Comparison of ENCODE assay signal across 18 cellular contexts in the genomic region with DNA sequence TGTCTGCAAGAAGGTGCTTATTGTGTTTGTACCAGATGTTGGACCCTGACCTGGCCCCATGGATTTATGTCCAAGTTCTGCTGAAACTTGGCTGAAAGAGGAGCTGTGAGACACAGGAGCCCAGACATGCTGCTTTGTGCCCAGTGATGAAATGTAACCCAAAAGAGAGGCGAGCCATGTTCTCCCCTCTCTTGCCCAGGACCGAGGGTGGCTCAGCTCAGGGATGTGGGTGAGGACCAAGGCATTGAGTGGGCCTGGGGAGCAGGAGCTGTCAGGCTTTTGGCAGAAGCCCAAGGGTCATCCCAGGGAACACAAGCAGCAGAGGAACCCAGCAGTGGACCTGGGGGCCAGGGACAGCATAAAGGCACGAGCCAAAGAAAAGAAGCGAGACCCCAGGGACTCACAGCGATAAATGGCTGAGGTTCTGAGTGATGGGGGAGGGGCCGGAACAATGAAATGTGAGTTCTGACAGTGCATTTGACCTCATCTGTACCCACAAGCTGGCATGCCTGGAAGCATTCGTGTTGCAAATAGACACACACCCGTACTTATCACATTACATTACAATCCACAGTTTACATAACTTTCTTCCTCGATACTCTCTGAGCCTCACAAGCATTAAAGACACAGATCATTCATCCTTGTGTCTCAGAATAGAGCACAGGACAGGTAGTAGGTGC.
DNase-seq lines count a peak whose midpoint lies in the region; ATAC-seq and TF ChIP-seq lines count a peak whose summit lies in the region.
"Had no signal": no experiment of that assay in that cellular context is flagged by ENCODE, and none has a peak within 500 bp of the region (broad histone marks: within the 10 kb centered on the region; RNA-seq: fewer than 3 reads in every experiment).

No MANE protein-coding gene starts in this region.

- peak overlapping the region; percentile 73 for H3K27ac Mint-ChIP-seq in osteocyte (ENCODE audit: unreplicated experiment)
- H3K27ac Mint-ChIP-seq: activated T-helper 17 cell treated with anti-CD3 and anti-CD28 coated beads, Interleukin-2, amount 50 U/mL, for 72 hours; neural progenitor cell had no signal

- no peaks in the 10 kb centered on the region for H3K27me3 ChIP-seq in DND-41 (ENCODE audit: insufficient read depth, low read length, poor library complexity)
- H3K27me3 ChIP-seq: left lung, neural progenitor cell, upper lobe of left lung had no signal

- no peaks in the 10 kb centered on the region for H3K79me2 ChIP-seq in DND-41 (ENCODE audit: insufficient read depth, low read length)

- no peak overlapping the region for H3K4me2 ChIP-seq in DND-41 (ENCODE audit: insufficient read depth, low read length)
- H3K4me2 ChIP-seq: neural progenitor cell had no signal

- no peaks in the 10 kb centered on the region for H3K36me3 Mint-ChIP-seq in osteocyte (ENCODE audit: unreplicated experiment)
- H3K36me3 Mint-ChIP-seq: neural progenitor cell had no signal

- no peaks in the 10 kb centered on the region for H3K27me3 Mint-ChIP-seq in osteocyte (ENCODE audit: unreplicated experiment)
- H3K27me3 Mint-ChIP-seq: activated T-helper 17 cell treated with anti-CD3 and anti-CD28 coated beads, Interleukin-2, amount 50 U/mL, for 72 hours had no signal

- H4K20me1 ChIP-seq in DND-41 (ENCODE audit: insufficient read depth, low read length), result no peaks in the 10 kb centered on the region

- no peaks in the 10 kb centered on the region for H3K9me3 Mint-ChIP-seq in osteocyte (ENCODE audit: unreplicated experiment)
- H3K9me3 Mint-ChIP-seq: activated T-helper 17 cell treated with anti-CD3 and anti-CD28 coated beads, Interleukin-2, amount 50 U/mL, for 72 hours had no signal

- ATAC-seq in DND-41 (ENCODE audit: insufficient read depth, low read depth) (no peak), HG02938 (IDR thresholded peaks at IDR 0.05; ENCODE audit: unreplicated experiment) (no peak)
- ATAC-seq: activated T-helper 17 cell treated with anti-CD3 and anti-CD28 coated beads, Interleukin-2, amount 50 U/mL, for 72 hours; left lung had no signal

- no peaks in the 10 kb centered on the region for H3K9me3 ChIP-seq in DND-41 (ENCODE audit: insufficient read depth, low read length, severe bottlenecking)
- H3K9me3 ChIP-seq: left lung, upper lobe of left lung had no signal

- peaks cover 48% of the 10 kb centered on the region for H3K4me1 Mint-ChIP-seq in osteocyte (ENCODE audit: unreplicated experiment)

- DNase-seq in DND-41 (no peak), NCI-H69 (lab: John Stamatoyannopoulos, UW) (peak; percentile 38), fibroblast of pulmonary artery (ENCODE audit: low read depth) (peak; percentile 30), osteocyte (ENCODE audit: extremely low spot score, unreplicated experiment) (no peak), amygdala (lab: John Stamatoyannopoulos, UW) (no peak), NCI-H1436 treated with DMSO at 0.1 percent for 48 hours (lab: John Stamatoyannopoulos, UW) (no peak), NCI-H2196 (lab: John Stamatoyannopoulos, UW; ENCODE audit: unreplicated experiment) (no peak)
- DNase-seq: activated CD4-positive, alpha-beta T cell treated with anti-CD3 and anti-CD28 coated beads, Interleukin-2, amount 50 U/mL, for 1 hour; AML-193; DMS79 treated with DMSO at 0.1 percent for 48 hours; effector CD8-positive, alpha-beta T cell; glutamatergic neuron; left lung; NCI-H524 treated with DMSO at 0.1 percent for 48 hours; upper lobe of left lung had no signal

- H2AFZ ChIP-seq in DND-41 (ENCODE audit: low read depth, low read length), result 0 out of 2 replicates have a peak overlapping the region, but pooled peaks have one; percentile 8
- H2AFZ ChIP-seq: neural progenitor cell had no signal

- H3K36me3 ChIP-seq in DND-41 (ENCODE audit: insufficient read depth, low read length), result no peaks in the 10 kb centered on the region
- H3K36me3 ChIP-seq: left lung, neural progenitor cell, upper lobe of left lung had no signal

- no peak for TF ChIP-seq CTCF in DND-41 (IDR thresholded peaks at IDR 0.05; ENCODE audit: borderline replicate concordance, extremely low read depth, low read length, poor library complexity, severe bottlenecking)
- TF ChIP-seq CTCF in fibroblast of pulmonary artery (IDR thresholded peaks at IDR 0.05; ENCODE audit: low read length, missing control alignments), result no peak
- no peak for TF ChIP-seq CTCF in osteocyte (IDR thresholded peaks at IDR 0.05)

- H3K27ac ChIP-seq in DND-41 (ENCODE audit: low read length), result no peak overlapping the region
- H3K27ac ChIP-seq: left lung, neural progenitor cell, upper lobe of left lung had no signal

- H3K4me1 ChIP-seq in DND-41 (ENCODE audit: insufficient read depth, low read length), result peaks cover under 1% of the 10 kb centered on the region; the same call in 1 of the 2 replicates

- no peak overlapping the region for H3K9ac ChIP-seq in DND-41 (ENCODE audit: low read depth, low read length)
- H3K9ac ChIP-seq: neural progenitor cell had no signal

- H3K4me3 Mint-ChIP-seq in osteocyte (ENCODE audit: unreplicated experiment), result no peak overlapping the region
- H3K4me3 Mint-ChIP-seq: activated T-helper 17 cell treated with anti-CD3 and anti-CD28 coated beads, Interleukin-2, amount 50 U/mL, for 72 hours; neural progenitor cell had no signal

- H3K4me3 ChIP-seq in DND-41 (ENCODE audit: low read depth in 1 of 2, low read length in 2 of 2), result no peak overlapping the region
- H3K4me3 ChIP-seq in fibroblast of pulmonary artery (replicated peaks; ENCODE audit: low read depth, low read length), result no peak overlapping the region
- H3K4me3 ChIP-seq: left lung, neural progenitor cell, upper lobe of left lung had no signal

Comparison
In these comparisons a context has a peak if more than half of its experiments do, and no peak if none do; other contexts are left out.
1. DNase-seq: peak in NCI-H69 (single experiment) and fibroblast of pulmonary artery (single experiment); none in DND-41 (single experiment), osteocyte (single experiment), amygdala (0 of 56), NCI-H1436 treated with DMSO at 0.1 percent for 48 hours (single experiment) and NCI-H2196 (single experiment).